ENCODE assay signal across 17 cellular contexts in genomic region chr11:128232588-128232987, GRCh38.
DNase-seq lines count a peak whose midpoint lies in the region; ATAC-seq and TF ChIP-seq lines count a peak whose summit lies in the region.
"Had no signal": no experiment of that assay in that cellular context is flagged by ENCODE, and none has a peak within 500 bp of the region (broad histone marks: within the 10 kb centered on the region; RNA-seq: fewer than 3 reads in every experiment).

No MANE protein-coding gene starts in this region.

- H3K4me3 Mint-ChIP-seq in natural killer cell treated with Interleukin-12 subunit alpha and Interleukin-12 subunit beta and Interleukin-15 and Interleukin-18, amount 100 ng/mL, for 72 hours, result peak overlapping the region; percentile 5
- H3K4me3 Mint-ChIP-seq in natural killer cell, result no peak overlapping the region

- peak overlapping the region; percentile 36 to 69 for H3K27ac Mint-ChIP-seq in natural killer cell treated with Interleukin-12 subunit alpha and Interleukin-12 subunit beta and Interleukin-15 and Interleukin-18, amount 100 ng/mL, for 72 hours
- H3K27ac Mint-ChIP-seq in natural killer cell, result no peak overlapping the region
- peak overlapping the region; percentile 79 to 88 for H3K27ac Mint-ChIP-seq in activated naive CD4-positive, alpha-beta T cell treated with anti-CD3 and anti-CD28 coated beads, Interleukin-2, amount 50 U/mL, for 72 hours

- no peak for TF ChIP-seq CTCF in natural killer cell (IDR thresholded peaks at IDR 0.05)

- DNase-seq in natural killer cell treated with Interleukin-12 subunit alpha and Interleukin-12 subunit beta and Interleukin-15 and Interleukin-18, amount 100 ng/mL, for 72 hours (ENCODE audit: low spot score), result no peak
- DNase-seq in natural killer cell, result no peak
- peak; percentile 46 to 68 for DNase-seq in activated naive CD4-positive, alpha-beta T cell treated with anti-CD3 and anti-CD28 coated beads, Interleukin-2, amount 50 U/mL, for 72 hours (ENCODE audit: low spot score in 2 of 2)
- DNase-seq in stimulated activated CD4-positive, alpha-beta T cell treated with anti-CD3 and anti-CD28 coated beads, Interleukin-4, amount 100 ng/mL, for 24 hours, result peak; percentile 74
- DNase-seq in RKO (ENCODE audit: low spot score), result no peak
- no peak for DNase-seq in cerebellum (ENCODE audit: low spot score)
- DNase-seq in DMS53 treated with DMSO at 0.1 percent for 48 hours (lab: John Stamatoyannopoulos, UW; ENCODE audit: unreplicated experiment), result no peak
- DNase-seq: activated CD4-positive, CD25-positive, alpha-beta regulatory T cell treated with anti-CD3 and anti-CD28 coated beads, Interleukin-2, amount 50 U/mL, for 72 hours; HCEC 1CT; KG1; left ventricle myocardium superior; NCI-H1092; NCI-H774; PC-3; T-helper 9 cell had no signal

- peaks cover 41 to 47% of the 10 kb centered on the region in 2 donors for H3K4me1 Mint-ChIP-seq in natural killer cell treated with Interleukin-12 subunit alpha and Interleukin-12 subunit beta and Interleukin-15 and Interleukin-18, amount 100 ng/mL, for 72 hours (ENCODE audit: low read depth in 2 of 2)
- H3K4me1 Mint-ChIP-seq in natural killer cell, result peaks cover 9 to 15% of the 10 kb centered on the region in 2 donors

- H3K27me3 Mint-ChIP-seq in natural killer cell treated with Interleukin-12 subunit alpha and Interleukin-12 subunit beta and Interleukin-15 and Interleukin-18, amount 100 ng/mL, for 72 hours, result no peaks in the 10 kb centered on the region
- H3K27me3 Mint-ChIP-seq in natural killer cell (ENCODE audit: low read depth in 2 of 2), result no peaks in the 10 kb centered on the region

- peaks cover 8% of the 10 kb centered on the region for H3K36me3 Mint-ChIP-seq in natural killer cell treated with Interleukin-12 subunit alpha and Interleukin-12 subunit beta and Interleukin-15 and Interleukin-18, amount 100 ng/mL, for 72 hours
- no peaks in the 10 kb centered on the region for H3K36me3 Mint-ChIP-seq in natural killer cell
- H3K36me3 Mint-ChIP-seq in activated naive CD4-positive, alpha-beta T cell treated with anti-CD3 and anti-CD28 coated beads, Interleukin-2, amount 50 U/mL, for 72 hours, result peaks cover 0 to 27% of the 10 kb centered on the region in 2 donors

- H3K9me3 Mint-ChIP-seq in natural killer cell treated with Interleukin-12 subunit alpha and Interleukin-12 subunit beta and Interleukin-15 and Interleukin-18, amount 100 ng/mL, for 72 hours, result peaks cover 3% of the 10 kb centered on the region
- H3K9me3 Mint-ChIP-seq in natural killer cell, result no peaks in the 10 kb centered on the region
- peaks cover 0 to 11% of the 10 kb centered on the region in 2 donors for H3K9me3 Mint-ChIP-seq in activated naive CD4-positive, alpha-beta T cell treated with anti-CD3 and anti-CD28 coated beads, Interleukin-2, amount 50 U/mL, for 72 hours

- ATAC-seq in natural killer cell treated with Interleukin-12 subunit alpha and Interleukin-12 subunit beta and Interleukin-15 and Interleukin-18, amount 100 ng/mL, for 72 hours, result peak; percentile 7 to 63
- no peak for ATAC-seq in natural killer cell
- peak; percentile 74 to 80 for ATAC-seq in activated naive CD4-positive, alpha-beta T cell treated with anti-CD3 and anti-CD28 coated beads, Interleukin-2, amount 50 U/mL, for 72 hours
- ATAC-seq in HG02938 (IDR thresholded peaks at IDR 0.05; ENCODE audit: unreplicated experiment), result no peak
- ATAC-seq: esophagus mucosa, left ventricle myocardium superior, PC-3 had no signal

- intact Hi-C loops in natural killer cell (cut with micrococcal nuclease), result no loop called here

Comparison
In these comparisons a context has a peak if more than half of its experiments do, and no peak if none do; other contexts are left out.
1. ATAC-seq: peak in natural killer cell treated with Interleukin-12 subunit alpha and Interleukin-12 subunit beta and Interleukin-15 and Interleukin-18, amount 100 ng/mL, for 72 hours (2 of 2) and activated naive CD4-positive, alpha-beta T cell treated with anti-CD3 and anti-CD28 coated beads, Interleukin-2, amount 50 U/mL, for 72 hours (2 of 2); none in natural killer cell (0 of 3) and HG02938 (single experiment).
2. H3K27ac Mint-ChIP-seq: peak in natural killer cell treated with Interleukin-12 subunit alpha and Interleukin-12 subunit beta and Interleukin-15 and Interleukin-18, amount 100 ng/mL, for 72 hours (2 of 2) and activated naive CD4-positive, alpha-beta T cell treated with anti-CD3 and anti-CD28 coated beads, Interleukin-2, amount 50 U/mL, for 72 hours (2 of 2); none in natural killer cell (0 of 2).
3. DNase-seq: peak in activated naive CD4-positive, alpha-beta T cell treated with anti-CD3 and anti-CD28 coated beads, Interleukin-2, amount 50 U/mL, for 72 hours (2 of 2) and stimulated activated CD4-positive, alpha-beta T cell treated with anti-CD3 and anti-CD28 coated beads, Interleukin-4, amount 100 ng/mL, for 24 hours (single experiment); none in natural killer cell treated with Interleukin-12 subunit alpha and Interleukin-12 subunit beta and Interleukin-15 and Interleukin-18, amount 100 ng/mL, for 72 hours (single experiment), natural killer cell (single experiment), RKO (single experiment), cerebellum (single experiment) and DMS53 treated with DMSO at 0.1 percent for 48 hours (single experiment).